1 cellular context compared by ENCODE assay signal in the genomic region with DNA sequence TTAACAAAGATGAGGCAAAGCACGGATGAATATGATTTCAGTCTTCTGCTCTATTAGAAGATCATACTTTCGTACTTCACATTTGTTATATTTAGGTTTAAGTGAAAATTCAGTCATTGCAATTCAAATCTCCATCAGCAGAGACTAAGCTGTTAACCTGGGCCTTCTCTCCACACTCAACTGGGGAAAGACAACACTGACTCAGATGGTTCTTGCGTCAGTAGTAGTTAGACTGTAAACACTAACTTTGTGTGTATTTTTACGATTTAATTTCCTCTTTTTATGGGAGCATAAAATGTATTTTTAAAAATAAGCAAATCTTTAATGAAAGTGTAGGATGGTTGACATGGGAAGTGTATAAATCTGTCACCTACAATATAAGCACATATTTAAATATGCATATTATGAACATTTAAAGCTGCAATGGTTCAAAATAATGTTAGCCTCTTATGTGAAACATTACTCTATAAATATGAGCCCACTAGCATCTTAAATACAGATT.
TF ChIP-seq lines count a peak whose summit lies in the region.

No MANE protein-coding gene starts in this region.

TF ChIP-seq in IMR-90, 13 proteins besides CTCF, POLR2A, EP300 and RAD21:
- no peak for TF ChIP-seq CHD1 (IDR thresholded peaks at IDR 0.05; ENCODE audit: low read depth, low read length)
- TF ChIP-seq CEBPB (IDR thresholded peaks at IDR 0.05; ENCODE audit: low read depth, low read length), result 0 out of 2 replicates have a peak, but pooled peaks have one; percentile 15
- TF ChIP-seq ELK1 (IDR thresholded peaks at IDR 0.05; ENCODE audit: borderline replicate concordance, low read depth, low read length), result no peak
